In genomic region chr19:16537111-16537510, GRCh38 we compare ENCODE assay signal across 1 cellular context.
TF ChIP-seq lines count a peak whose summit lies in the region.

No MANE protein-coding gene starts in this region.

TF ChIP-seq in K562, 482 proteins besides CTCF, POLR2A, EP300 and RAD21:
- TF ChIP-seq POLR2G (IDR thresholded peaks at IDR 0.05; ENCODE audit: low read depth, low read length) (0 out of 2 replicates have a peak, but pooled peaks have one; percentile 18), ZNF23 (CRISPR knock-in tag; IDR thresholded peaks at IDR 0.05) (no peak), RBFOX2 (IDR thresholded peaks at IDR 0.05; ENCODE audit: low read depth, low read length) (peak; percentile 39; the same call in 1 of the 2 replicates)
- TF ChIP-seq, protein P1, sequence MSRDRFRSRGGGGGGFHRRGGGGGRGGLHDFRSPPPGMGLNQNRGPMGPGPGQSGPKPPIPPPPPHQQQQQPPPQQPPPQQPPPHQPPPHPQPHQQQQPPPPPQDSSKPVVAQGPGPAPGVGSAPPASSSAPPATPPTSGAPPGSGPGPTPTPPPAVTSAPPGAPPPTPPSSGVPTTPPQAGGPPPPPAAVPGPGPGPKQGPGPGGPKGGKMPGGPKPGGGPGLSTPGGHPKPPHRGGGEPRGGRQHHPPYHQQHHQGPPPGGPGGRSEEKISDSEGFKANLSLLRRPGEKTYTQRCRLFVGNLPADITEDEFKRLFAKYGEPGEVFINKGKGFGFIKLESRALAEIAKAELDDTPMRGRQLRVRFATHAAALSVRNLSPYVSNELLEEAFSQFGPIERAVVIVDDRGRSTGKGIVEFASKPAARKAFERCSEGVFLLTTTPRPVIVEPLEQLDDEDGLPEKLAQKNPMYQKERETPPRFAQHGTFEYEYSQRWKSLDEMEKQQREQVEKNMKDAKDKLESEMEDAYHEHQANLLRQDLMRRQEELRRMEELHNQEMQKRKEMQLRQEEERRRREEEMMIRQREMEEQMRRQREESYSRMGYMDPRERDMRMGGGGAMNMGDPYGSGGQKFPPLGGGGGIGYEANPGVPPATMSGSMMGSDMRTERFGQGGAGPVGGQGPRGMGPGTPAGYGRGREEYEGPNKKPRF (IDR thresholded peaks at IDR 0.05; ENCODE audit: low read depth, low read length): no peak
